14 cellular contexts compared by ENCODE assay signal in genomic region chr12:131530427-131530826, GRCh38.
"Had no signal": no experiment of that assay in that cellular context is flagged by ENCODE, and none has a peak within 500 bp of the region (broad histone marks: within the 10 kb centered on the region; RNA-seq: fewer than 3 reads in every experiment).

No MANE protein-coding gene starts in this region.

- DNase-seq: activated CD4-positive, alpha-beta memory T cell treated with anti-CD3 and anti-CD28 coated beads for 36 hours; activated CD4-positive, alpha-beta T cell treated with anti-CD3 and anti-CD28 coated beads for 36 hours; activated CD8-positive, alpha-beta memory T cell treated with anti-CD3 and anti-CD28 coated beads, Interleukin-2, amount 10 ng/mL, durations not matched to agents 7 days and 5 days; activated naive CD4-positive, alpha-beta T cell treated with anti-CD3 and anti-CD28 coated beads, Interleukin-2, amount 50 U/mL, for 16 hours; activated T-cell treated with anti-CD3 and anti-CD28 coated beads, Interleukin-2, amount 50 U/mL, for 1 hour; endodermal cell; heart right ventricle; mucosa of descending colon; natural killer cell; stimulated activated CD4-positive, alpha-beta T cell treated with anti-CD3 and anti-CD28 coated beads, Interleukin-12 subunit alpha, Interleukin-12 subunit beta, amount 100 ng/mL, for 4 hours; stimulated activated CD4-positive, alpha-beta T cell treated with anti-CD3 and anti-CD28 coated beads, Interleukin-2, amount 100 ng/mL, for 24 hours; stomach; upper lobe of right lung had no signal

- ATAC-seq: activated CD4-positive, alpha-beta T cell treated with anti-CD3 and anti-CD28 coated beads for 36 hours; activated CD8-positive, alpha-beta memory T cell treated with anti-CD3 and anti-CD28 coated beads, Interleukin-2, amount 10 ng/mL, durations not matched to agents 7 days and 5 days; heart right ventricle; left lobe of liver; mucosa of descending colon; natural killer cell; upper lobe of right lung had no signal
